In the genomic region with DNA sequence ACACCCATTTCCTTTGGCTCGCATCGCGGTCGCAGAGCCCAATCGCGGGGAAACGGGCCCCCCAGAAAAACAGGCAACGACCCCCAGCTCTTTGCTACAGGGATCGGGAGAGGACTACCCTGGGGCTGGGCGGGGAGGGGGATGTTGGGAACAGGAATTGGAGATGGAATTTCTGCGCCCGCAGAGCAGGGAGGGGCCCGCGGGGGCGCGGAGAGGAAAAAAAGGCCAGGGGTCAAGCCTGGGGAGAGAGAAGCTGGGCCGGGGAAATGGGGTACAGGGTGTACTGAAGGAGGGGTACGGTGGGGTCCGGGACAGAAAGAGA, we compare ENCODE assay signal across 8 cellular contexts. TPM values are rescaled to one million over a fixed set of nuclear protein-coding genes. Genes with fewer than 3 reads are reported as not detected.
DNase-seq lines count a peak whose midpoint lies in the region; ATAC-seq lines count a peak whose summit lies in the region.

No MANE protein-coding gene starts in this region.

- H3K4me1 ChIP-seq in iPS DF 6.9 (ENCODE audit: control insufficient read depth, insufficient read depth, low read length): no peaks in the 10 kb centered on the region

- DNase-seq in DMS 273 (lab: John Stamatoyannopoulos, UW; ENCODE audit: unreplicated experiment) (peak; percentile 69), DMS 273 treated with DMSO at 0.1 percent for 48 hours (lab: John Stamatoyannopoulos, UW) (no peak), iPS DF 6.9 (ENCODE audit: low read depth, low spot score) (no peak), NOMO-1 treated with dmso at 0.1 percent for 144 hours (lab: John Stamatoyannopoulos, UW; ENCODE audit: unreplicated experiment) (no peak)
- no peak for DNase-seq in activated T-helper 1 cell treated with anti-CD3 and anti-CD28 coated beads, Interleukin-12 subunit alpha, Interleukin-12 subunit beta, Interleukin-2, Interleukin-4 antibody, amounts not matched to agents 30 ng/mL and 10 ng/mL and 1 ng/mL, durations not matched to agents 14 hours and 24 hours and 36 hours (ENCODE audit: low spot score)
- DNase-seq in stimulated activated CD4-positive, alpha-beta T cell treated with anti-CD3 and anti-CD28 coated beads, Interleukin-4, amount 100 ng/mL, for 1 hour: no peak

- peaks cover 40% of the 10 kb centered on the region for H3K27me3 Mint-ChIP-seq in activated T-helper 1 cell treated with anti-CD3 and anti-CD28 coated beads, Interleukin-12 subunit alpha, Interleukin-12 subunit beta, Interleukin-2, Interleukin-4 antibody, amounts not matched to agents 30 ng/mL and 10 ng/mL and 1 ng/mL, durations not matched to agents 14 hours and 24 hours and 36 hours (ENCODE audit: insufficient read depth)
- peaks cover 32% of the 10 kb centered on the region for H3K27me3 Mint-ChIP-seq in stimulated activated memory B cell treated with anti-CD40 and anti-IgM and Interleukin-4, amounts not matched to agents 10 μg/mL and 1 μg/mL and 100 μg/mL, for 72 hours

- H3K4me3 Mint-ChIP-seq in activated T-helper 1 cell treated with anti-CD3 and anti-CD28 coated beads, Interleukin-12 subunit alpha, Interleukin-12 subunit beta, Interleukin-2, Interleukin-4 antibody, amounts not matched to agents 30 ng/mL and 10 ng/mL and 1 ng/mL, durations not matched to agents 14 hours and 24 hours and 36 hours: peak overlapping the region; percentile 83
- peak overlapping the region; percentile 93 for H3K4me3 Mint-ChIP-seq in stimulated activated memory B cell treated with anti-CD40 and anti-IgM and Interleukin-4, amounts not matched to agents 10 μg/mL and 1 μg/mL and 100 μg/mL, for 72 hours

- intact Hi-C loops in activated T-helper 1 cell treated with anti-CD3 and anti-CD28 coated beads, Interleukin-12 subunit alpha, Interleukin-12 subunit beta, Interleukin-2, Interleukin-4 antibody, amounts not matched to agents 30 ng/mL and 10 ng/mL and 1 ng/mL, durations not matched to agents 14 hours and 24 hours and 36 hours (cut with micrococcal nuclease): loop anchor here (2.0 to 5.0 kb wide), 3 partner anchors 23 to 1423 kb away; a partner anchor contains a TSS

- no peaks in the 10 kb centered on the region for H3K9me3 Mint-ChIP-seq in activated T-helper 1 cell treated with anti-CD3 and anti-CD28 coated beads, Interleukin-12 subunit alpha, Interleukin-12 subunit beta, Interleukin-2, Interleukin-4 antibody, amounts not matched to agents 30 ng/mL and 10 ng/mL and 1 ng/mL, durations not matched to agents 14 hours and 24 hours and 36 hours
- no peaks in the 10 kb centered on the region for H3K9me3 Mint-ChIP-seq in stimulated activated memory B cell treated with anti-CD40 and anti-IgM and Interleukin-4, amounts not matched to agents 10 μg/mL and 1 μg/mL and 100 μg/mL, for 72 hours

- peaks cover 19% of the 10 kb centered on the region for H3K4me1 Mint-ChIP-seq in activated T-helper 1 cell treated with anti-CD3 and anti-CD28 coated beads, Interleukin-12 subunit alpha, Interleukin-12 subunit beta, Interleukin-2, Interleukin-4 antibody, amounts not matched to agents 30 ng/mL and 10 ng/mL and 1 ng/mL, durations not matched to agents 14 hours and 24 hours and 36 hours (ENCODE audit: low read depth)
- peaks cover 10% of the 10 kb centered on the region for H3K4me1 Mint-ChIP-seq in stimulated activated memory B cell treated with anti-CD40 and anti-IgM and Interleukin-4, amounts not matched to agents 10 μg/mL and 1 μg/mL and 100 μg/mL, for 72 hours

- no CpG with 5 or more reads among the region's 19 CpGs for WGBS in iPS DF 6.9 (ENCODE audit: insufficient coverage, insufficient read length)

- no peaks in the 10 kb centered on the region for H3K9me3 ChIP-seq in iPS DF 6.9 (ENCODE audit: control insufficient read depth, insufficient read depth, low read length)

- no peak overlapping the region for H3K27ac ChIP-seq in iPS DF 6.9 (ENCODE audit: low read length)

- peak overlapping the region; percentile 88 for H3K4me3 ChIP-seq in iPS DF 6.9 (ENCODE audit: low read length)

- ATAC-seq in stimulated activated memory B cell treated with anti-CD40 and anti-IgM and Interleukin-4, amounts not matched to agents 10 μg/mL and 1 μg/mL and 100 μg/mL, for 72 hours: no peak
- ATAC-seq in GM18909 (IDR thresholded peaks at IDR 0.05; ENCODE audit: poor library complexity, unreplicated experiment): no peak

- no peaks in the 10 kb centered on the region for H3K27me3 ChIP-seq in iPS DF 6.9 (ENCODE audit: control insufficient read depth, insufficient read depth, low read length)

- no peaks in the 10 kb centered on the region for H3K36me3 ChIP-seq in iPS DF 6.9 (ENCODE audit: control insufficient read depth, insufficient read depth, low read length)

- H3K27ac Mint-ChIP-seq in activated T-helper 1 cell treated with anti-CD3 and anti-CD28 coated beads, Interleukin-12 subunit alpha, Interleukin-12 subunit beta, Interleukin-2, Interleukin-4 antibody, amounts not matched to agents 30 ng/mL and 10 ng/mL and 1 ng/mL, durations not matched to agents 14 hours and 24 hours and 36 hours: no peak overlapping the region
- H3K27ac Mint-ChIP-seq in stimulated activated memory B cell treated with anti-CD40 and anti-IgM and Interleukin-4, amounts not matched to agents 10 μg/mL and 1 μg/mL and 100 μg/mL, for 72 hours: peak overlapping the region; percentile 74

- no peaks in the 10 kb centered on the region for H3K36me3 Mint-ChIP-seq in activated T-helper 1 cell treated with anti-CD3 and anti-CD28 coated beads, Interleukin-12 subunit alpha, Interleukin-12 subunit beta, Interleukin-2, Interleukin-4 antibody, amounts not matched to agents 30 ng/mL and 10 ng/mL and 1 ng/mL, durations not matched to agents 14 hours and 24 hours and 36 hours (ENCODE audit: low read depth)
- no peaks in the 10 kb centered on the region for H3K36me3 Mint-ChIP-seq in stimulated activated memory B cell treated with anti-CD40 and anti-IgM and Interleukin-4, amounts not matched to agents 10 μg/mL and 1 μg/mL and 100 μg/mL, for 72 hours

RNA-seq across cellular contexts. Expression of a gene that starts 0.4 kb away (rescaled TPM):
- 0.42 TPM in 1 of 2 replicates, not detected in the other for total RNA-seq in activated T-helper 1 cell treated with anti-CD3 and anti-CD28 coated beads, Interleukin-12 subunit alpha, Interleukin-12 subunit beta, Interleukin-2, Interleukin-4 antibody, amounts not matched to agents 30 ng/mL and 10 ng/mL and 1 ng/mL, durations not matched to agents 14 hours and 24 hours and 36 hours
